Comparison of ENCODE assay signal across 2 cellular contexts in the genomic region with DNA sequence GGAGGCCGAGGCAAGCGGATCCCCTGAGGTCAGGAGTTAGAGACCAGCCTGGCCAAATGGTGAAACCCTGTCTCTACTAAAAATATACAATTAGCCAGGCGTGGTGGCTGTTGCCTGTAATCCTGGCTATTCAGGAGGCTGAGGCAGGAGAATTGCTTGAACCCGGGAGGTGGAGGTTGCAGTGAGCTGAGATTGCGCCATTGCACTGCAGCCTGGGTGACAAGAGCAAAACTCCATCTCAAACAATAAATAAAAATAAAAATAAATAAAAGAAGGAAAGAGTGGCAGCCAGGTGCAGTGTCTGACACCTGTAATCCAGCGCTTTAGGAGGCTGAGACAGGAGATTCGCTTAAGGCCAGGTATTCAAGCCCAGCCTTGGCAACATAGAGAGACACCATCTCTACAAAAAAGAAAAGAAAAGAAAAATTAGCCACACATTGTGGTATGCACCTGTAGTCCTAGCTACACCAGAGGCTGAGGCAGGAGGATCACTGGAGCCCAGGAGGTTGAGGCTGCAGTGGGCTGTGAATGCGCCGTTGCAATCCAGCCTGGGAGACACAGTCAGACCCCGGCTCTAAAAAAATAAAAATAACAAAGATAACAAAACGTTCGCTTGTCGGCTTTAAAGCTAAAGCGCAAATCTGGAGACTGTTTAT.
TF ChIP-seq lines count a peak whose summit lies in the region.

No MANE protein-coding gene starts in this region.

TF ChIP-seq in A549, 52 proteins besides CTCF, POLR2A, EP300 and RAD21:
- TF ChIP-seq NR3C1 (IDR thresholded peaks at IDR 0.05), result no peak
- TF ChIP-seq RARB (CRISPR knock-in tag; IDR thresholded peaks at IDR 0.05), result no peak
- no peak for TF ChIP-seq HEYL (CRISPR knock-in tag; IDR thresholded peaks at IDR 0.05)
- TF ChIP-seq CEBPB (IDR thresholded peaks at IDR 0.05), result no peak
- TF ChIP-seq NPAS2 (CRISPR knock-in tag; IDR thresholded peaks at IDR 0.05; ENCODE audit: borderline replicate concordance), result no peak

TF ChIP-seq in SK-N-SH, 30 proteins besides CTCF, POLR2A, EP300 and RAD21:
- TF ChIP-seq MXI1 (IDR thresholded peaks at IDR 0.05; ENCODE audit: low read depth, low read length) (no peak), EZH2phosphoT487 (IDR thresholded peaks at IDR 0.05; ENCODE audit: borderline replicate concordance, low read depth) (no peak), TCF12 (IDR thresholded peaks at IDR 0.05) (no peak), SMC3 (IDR thresholded peaks at IDR 0.05; ENCODE audit: low read depth, low read length) (no peak), RFX5 (IDR thresholded peaks at IDR 0.05; ENCODE audit: low read length) (no peak), TAF1 (IDR thresholded peaks at IDR 0.05; ENCODE audit: borderline replicate concordance, low read depth, low read length) (no peak), CHD2 (IDR thresholded peaks at IDR 0.05; ENCODE audit: low read length, partially characterized antibody) (no peak), TEAD4 (IDR thresholded peaks at IDR 0.05; ENCODE audit: borderline replicate concordance, insufficient read depth) (no peak), NRF1 (IDR thresholded peaks at IDR 0.05; ENCODE audit: low read depth, low read length) (no peak), FOXM1 (IDR thresholded peaks at IDR 0.05; ENCODE audit: low read depth) (no peak), YY1 (IDR thresholded peaks at IDR 0.05; ENCODE audit: low read depth) (no peak), FOSL2 (IDR thresholded peaks at IDR 0.05; ENCODE audit: borderline replicate concordance, low read depth) (no peak), SIN3A (IDR thresholded peaks at IDR 0.05; ENCODE audit: borderline replicate concordance, low read depth, low read length) (no peak)
- TF ChIP-seq, protein P1, sequence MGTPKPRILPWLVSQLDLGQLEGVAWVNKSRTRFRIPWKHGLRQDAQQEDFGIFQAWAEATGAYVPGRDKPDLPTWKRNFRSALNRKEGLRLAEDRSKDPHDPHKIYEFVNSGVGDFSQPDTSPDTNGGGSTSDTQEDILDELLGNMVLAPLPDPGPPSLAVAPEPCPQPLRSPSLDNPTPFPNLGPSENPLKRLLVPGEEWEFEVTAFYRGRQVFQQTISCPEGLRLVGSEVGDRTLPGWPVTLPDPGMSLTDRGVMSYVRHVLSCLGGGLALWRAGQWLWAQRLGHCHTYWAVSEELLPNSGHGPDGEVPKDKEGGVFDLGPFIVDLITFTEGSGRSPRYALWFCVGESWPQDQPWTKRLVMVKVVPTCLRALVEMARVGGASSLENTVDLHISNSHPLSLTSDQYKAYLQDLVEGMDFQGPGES (IDR thresholded peaks at IDR 0.05; ENCODE audit: low read depth, low read length), result no peak
- TF ChIP-seq, protein P2, sequence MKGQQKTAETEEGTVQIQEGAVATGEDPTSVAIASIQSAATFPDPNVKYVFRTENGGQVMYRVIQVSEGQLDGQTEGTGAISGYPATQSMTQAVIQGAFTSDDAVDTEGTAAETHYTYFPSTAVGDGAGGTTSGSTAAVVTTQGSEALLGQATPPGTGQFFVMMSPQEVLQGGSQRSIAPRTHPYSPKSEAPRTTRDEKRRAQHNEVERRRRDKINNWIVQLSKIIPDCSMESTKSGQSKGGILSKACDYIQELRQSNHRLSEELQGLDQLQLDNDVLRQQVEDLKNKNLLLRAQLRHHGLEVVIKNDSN (IDR thresholded peaks at IDR 0.05; ENCODE audit: borderline replicate concordance, low read depth), result no peak
- TF ChIP-seq, protein P3, sequence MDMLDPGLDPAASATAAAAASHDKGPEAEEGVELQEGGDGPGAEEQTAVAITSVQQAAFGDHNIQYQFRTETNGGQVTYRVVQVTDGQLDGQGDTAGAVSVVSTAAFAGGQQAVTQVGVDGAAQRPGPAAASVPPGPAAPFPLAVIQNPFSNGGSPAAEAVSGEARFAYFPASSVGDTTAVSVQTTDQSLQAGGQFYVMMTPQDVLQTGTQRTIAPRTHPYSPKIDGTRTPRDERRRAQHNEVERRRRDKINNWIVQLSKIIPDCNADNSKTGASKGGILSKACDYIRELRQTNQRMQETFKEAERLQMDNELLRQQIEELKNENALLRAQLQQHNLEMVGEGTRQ (IDR thresholded peaks at IDR 0.05; ENCODE audit: borderline replicate concordance, low read depth, low read length), result no peak
